Comparison of ENCODE assay signal across 14 cellular contexts in genomic region chr5:66239034-66239433, GRCh38.
DNase-seq lines count a peak whose midpoint lies in the region; ATAC-seq and TF ChIP-seq lines count a peak whose summit lies in the region.
"Had no signal": no experiment of that assay in that cellular context is flagged by ENCODE, and none has a peak within 500 bp of the region (broad histone marks: within the 10 kb centered on the region; RNA-seq: fewer than 3 reads in every experiment).

No MANE protein-coding gene starts in this region.

- H3K4me2 ChIP-seq in osteoblast (ENCODE audit: insufficient read depth, low read length), result no peak overlapping the region

- no peaks in the 10 kb centered on the region for H3K9me3 Mint-ChIP-seq in CD4-positive, alpha-beta T cell
- H3K9me3 Mint-ChIP-seq: naive B cell had no signal

- no peaks in the 10 kb centered on the region for H3K36me3 Mint-ChIP-seq in CD4-positive, alpha-beta T cell (ENCODE audit: low read depth)
- H3K36me3 Mint-ChIP-seq: naive B cell had no signal

- intact Hi-C loops in CD4-positive, alpha-beta T cell (cut with DNase I, micrococcal nuclease), result no loop called here

- peak; percentile 71 for TF ChIP-seq CTCF in LNCaP clone FGC (IDR thresholded peaks at IDR 0.05; ENCODE audit: control insufficient read depth, extremely low read depth, insufficient read depth)
- TF ChIP-seq CTCF in astrocyte of the spinal cord (IDR thresholded peaks at IDR 0.05; ENCODE audit: low read depth, low read length), result peak; percentile 21
- peak; percentile 34 for TF ChIP-seq CTCF in osteoblast (IDR thresholded peaks at IDR 0.05; ENCODE audit: extremely low read depth, low read depth, low read length)
- no peak for TF ChIP-seq CTCF in CD4-positive, alpha-beta T cell (IDR thresholded peaks at IDR 0.05)

- in situ Hi-C loops in astrocyte of the spinal cord (cut with HindIII; ENCODE audit: low sequenced_read_pairs), result no loop called here

- H3K27ac Mint-ChIP-seq in CD4-positive, alpha-beta T cell, result no peak overlapping the region

- H2AFZ ChIP-seq in osteoblast (ENCODE audit: low read length), result no peak overlapping the region

- H3K4me3 ChIP-seq in LNCaP clone FGC (ENCODE audit: low read depth, low read length) (no peak overlapping the region), astrocyte of the spinal cord (ENCODE audit: low read depth, low read length) (no peak overlapping the region), osteoblast (ENCODE audit: insufficient read depth, low read length) (no peak overlapping the region)
- H3K4me3 ChIP-seq: dorsolateral prefrontal cortex had no signal

- no peaks in the 10 kb centered on the region for H3K4me1 Mint-ChIP-seq in CD4-positive, alpha-beta T cell (ENCODE audit: low read depth)
- H3K4me1 Mint-ChIP-seq: naive B cell had no signal

- H3K36me3 ChIP-seq in osteoblast (ENCODE audit: insufficient read depth, low read length), result no peaks in the 10 kb centered on the region

- H3K79me2 ChIP-seq in osteoblast (ENCODE audit: insufficient read depth, low read length), result no peaks in the 10 kb centered on the region

- CTCF ChIA-PET in CD4-positive, alpha-beta T cell (lab: Charles Lee), result no interaction called here

- ATAC-seq in CD4-positive, alpha-beta T cell (ENCODE audit: poor library complexity), result no peak
- ATAC-seq: activated CD4-positive, CD25-positive, alpha-beta regulatory T cell treated with anti-CD3 and anti-CD28 coated beads, Interleukin-2, amount 50 U/mL, for 24 hours had no signal

- no peak overlapping the region for H3K27ac ChIP-seq in osteoblast (ENCODE audit: low read depth, low read length)
- H3K27ac ChIP-seq in CD4-positive, alpha-beta T cell (ENCODE audit: low read depth, low read length), result no peak overlapping the region
- H3K27ac ChIP-seq: dorsolateral prefrontal cortex had no signal

- peak; percentile 10 for DNase-seq in NOMO-1 treated with DMSO at 0.1 percent for 48 hours (lab: John Stamatoyannopoulos, UW; ENCODE audit: unreplicated experiment)
- no peak for DNase-seq in NOMO-1 treated with dmso at 0.1 percent for 144 hours (lab: John Stamatoyannopoulos, UW; ENCODE audit: unreplicated experiment)
- DNase-seq in LNCaP clone FGC (ENCODE audit: low read depth), result no peak
- no peak for DNase-seq in astrocyte of the spinal cord (ENCODE audit: low read depth, low spot score)
- DNase-seq in osteoblast (ENCODE audit: insufficient read length, low spot score, missing footprints), result peak; percentile 9
- no peak for DNase-seq in CD4-positive, alpha-beta T cell
- no peak for DNase-seq in activated CD4-positive, alpha-beta T cell treated with anti-CD3 and anti-CD28 coated beads, Interleukin-2, amount 50 U/mL, for 4 hours
- DNase-seq in dermis blood vessel endothelial cell, result no peak
- DNase-seq: dorsolateral prefrontal cortex; hypothalamus; Kasumi-1; naive B cell; stimulated activated CD4-positive, alpha-beta T cell treated with anti-CD3 and anti-CD28 coated beads, Interleukin-1b, Interleukin-23, amount 100 ng/mL, for 48 hours had no signal

- H3K27me3 ChIP-seq in osteoblast (ENCODE audit: insufficient read depth, low read length), result peaks cover 19% of the 10 kb centered on the region
- H3K27me3 ChIP-seq in CD4-positive, alpha-beta T cell (ENCODE audit: control insufficient read depth, insufficient read depth, low read length), result no peaks in the 10 kb centered on the region
- H3K27me3 ChIP-seq: dorsolateral prefrontal cortex had no signal

- no peaks in the 10 kb centered on the region for H3K4me1 ChIP-seq in osteoblast (ENCODE audit: insufficient read depth, low read length)

- H3K4me3 Mint-ChIP-seq in CD4-positive, alpha-beta T cell, result no peak overlapping the region
- H3K4me3 Mint-ChIP-seq: naive B cell had no signal

- H4K20me1 ChIP-seq in osteoblast (ENCODE audit: insufficient read depth, low read length), result no peaks in the 10 kb centered on the region

- no peaks in the 10 kb centered on the region for H3K27me3 Mint-ChIP-seq in CD4-positive, alpha-beta T cell

- POLR2A ChIA-PET in CD4-positive, alpha-beta T cell (lab: Charles Lee), result no interaction called here

- no peaks in the 10 kb centered on the region for H3K9me3 ChIP-seq in osteoblast (ENCODE audit: low read depth, low read length)
- H3K9me3 ChIP-seq in CD4-positive, alpha-beta T cell (ENCODE audit: control insufficient read depth, low read length), result no peaks in the 10 kb centered on the region

Comparison
In these comparisons a context has a peak if more than half of its experiments do, and no peak if none do; other contexts are left out.
1. DNase-seq: peak in NOMO-1 treated with DMSO at 0.1 percent for 48 hours (single experiment) and osteoblast (single experiment); none in NOMO-1 treated with dmso at 0.1 percent for 144 hours (single experiment), LNCaP clone FGC (single experiment), astrocyte of the spinal cord (single experiment), CD4-positive, alpha-beta T cell (0 of 10), activated CD4-positive, alpha-beta T cell treated with anti-CD3 and anti-CD28 coated beads, Interleukin-2, amount 50 U/mL, for 4 hours (0 of 2) and dermis blood vessel endothelial cell (single experiment).